8 cellular contexts compared by ENCODE assay signal in the genomic region with DNA sequence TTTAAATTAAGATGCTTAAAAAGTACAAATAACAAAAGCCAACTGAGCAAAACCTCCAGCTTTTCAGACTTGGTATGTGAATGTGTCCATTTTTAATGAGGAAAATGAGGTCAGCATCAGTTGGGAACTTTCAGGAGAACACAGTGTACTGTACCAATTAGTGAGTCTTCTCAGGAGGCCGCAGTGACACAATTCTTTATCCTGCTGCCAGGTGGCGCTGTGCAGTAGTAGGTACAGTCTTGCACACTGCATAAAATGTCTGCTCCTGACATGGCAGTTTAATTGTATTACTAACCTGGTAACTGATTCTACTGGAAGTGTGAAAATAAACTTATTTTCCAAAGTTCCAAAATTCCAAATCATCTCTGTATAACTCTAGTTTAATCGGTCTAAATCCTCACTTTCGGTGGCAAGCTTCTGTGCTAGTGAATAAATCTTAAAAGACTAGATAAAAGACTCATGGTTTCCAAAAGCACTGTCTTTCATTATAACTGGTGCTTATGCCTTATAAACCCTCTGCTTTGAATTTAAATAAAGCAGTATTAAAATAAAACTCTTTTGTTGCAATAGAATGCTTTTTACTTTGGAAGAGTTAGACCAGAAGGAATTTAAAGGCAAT.
DNase-seq lines count a peak whose midpoint lies in the region; ATAC-seq, FAIRE-seq and TF ChIP-seq lines count a peak whose summit lies in the region.

No MANE protein-coding gene starts in this region.

- H3K27ac Mint-ChIP-seq in CD8-positive, alpha-beta memory T cell: no peak overlapping the region
- H3K27ac Mint-ChIP-seq in chondrocyte (ENCODE audit: unreplicated experiment): no peak overlapping the region

- peak; percentile 43; the same call in 1 of the 2 replicates for TF ChIP-seq RAD21 in HepG2 (CRISPR knock-in tag; IDR thresholded peaks at IDR 0.05)

- TF ChIP-seq EP300 in HepG2 (IDR thresholded peaks at IDR 0.05; ENCODE audit: low read depth in 2 of 2, low read length in 2 of 2) (no peak), HepG2 (CRISPR knock-in tag; IDR thresholded peaks at IDR 0.05; ENCODE audit: borderline replicate concordance) (no peak)

- no peaks in the 10 kb centered on the region for H3K9me3 ChIP-seq in CD8-positive, alpha-beta memory T cell (ENCODE audit: low read length)
- H3K9me3 ChIP-seq in HepG2 (ENCODE audit: low read length): no peaks in the 10 kb centered on the region

- no peak overlapping the region for H3K4me3 ChIP-seq in CD8-positive, alpha-beta memory T cell (ENCODE audit: low read length)
- H3K4me3 ChIP-seq in HepG2 (replicated peaks in 1 of 3; ENCODE audit: insufficient read depth in 1 of 3, low read depth in 2 of 3, low read length in 3 of 3): no peak overlapping the region

- H3K4me1 Mint-ChIP-seq in CD8-positive, alpha-beta memory T cell: no peaks in the 10 kb centered on the region
- H3K4me1 Mint-ChIP-seq in chondrocyte (ENCODE audit: low read depth): no peaks in the 10 kb centered on the region

- no TSS peak for BruUV-seq in HepG2 (replicated peaks; lab: Mats Ljungman, UMichigan)

- peak; percentile 22 to 66 (median 26) for DNase-seq in CD8-positive, alpha-beta memory T cell
- peak; percentile 71 for DNase-seq in NCI-H345 (lab: John Stamatoyannopoulos, UW)
- peak; percentile 45 for DNase-seq in activated CD4-positive, CD25-positive, alpha-beta regulatory T cell treated with anti-CD3 and anti-CD28 coated beads, Interleukin-2, amount 50 U/mL, for 72 hours
- DNase-seq in chondrocyte (ENCODE audit: low spot score): peak; percentile 63
- DNase-seq in HepG2 (ENCODE audit: low spot score): peak; percentile 59
- DNase-seq in stimulated activated CD4-positive, alpha-beta T cell treated with anti-CD3 and anti-CD28 coated beads, TNF-alpha, amount 100 ng/mL, for 24 hours (ENCODE audit: low read depth in 3 of 3): peak; percentile 34 to 50 (median 49)

- H3K27me3 ChIP-seq in CD8-positive, alpha-beta memory T cell (ENCODE audit: insufficient read depth, low read length, poor library complexity, severe bottlenecking): no peaks in the 10 kb centered on the region
- H3K27me3 ChIP-seq in HepG2 (ENCODE audit: control insufficient read depth in 1 of 2, insufficient read depth in 2 of 2, low read length in 2 of 2): no peaks in the 10 kb centered on the region

- H3K27me3 Mint-ChIP-seq in CD8-positive, alpha-beta memory T cell: peaks cover 3 to 19% of the 10 kb centered on the region in 2 donors
- H3K27me3 Mint-ChIP-seq in chondrocyte (ENCODE audit: low read depth): peaks cover 16% of the 10 kb centered on the region

- no peak overlapping the region for H3K4me3 Mint-ChIP-seq in CD8-positive, alpha-beta memory T cell
- H3K4me3 Mint-ChIP-seq in chondrocyte (ENCODE audit: unreplicated experiment): no peak overlapping the region

- TF ChIP-seq CTCF in chondrocyte (IDR thresholded peaks at IDR 0.05) (peak; percentile 94), HepG2 (CRISPR knock-in tag; IDR thresholded peaks at IDR 0.05) (peak; percentile 81)

- H4K20me1 ChIP-seq in HepG2 (ENCODE audit: insufficient read depth, low read length): no peaks in the 10 kb centered on the region

- no peaks in the 10 kb centered on the region for H3K36me3 ChIP-seq in CD8-positive, alpha-beta memory T cell (ENCODE audit: insufficient read depth, low read length)
- H3K36me3 ChIP-seq in HepG2 (replicated peaks in 1 of 2; ENCODE audit: control insufficient read depth in 1 of 2, insufficient read depth in 2 of 2, low read length in 2 of 2): no peaks in the 10 kb centered on the region

- 0% methylated on average over 2 of the region's 4 CpGs for WGBS in HepG2 (ENCODE audit: low lambda C conversion rate)

- H3K36me3 Mint-ChIP-seq in CD8-positive, alpha-beta memory T cell: no peaks in the 10 kb centered on the region
- H3K36me3 Mint-ChIP-seq in chondrocyte (ENCODE audit: low read depth): no peaks in the 10 kb centered on the region

- H3K27ac ChIP-seq in CD8-positive, alpha-beta memory T cell (ENCODE audit: low read depth, low read length): no peak overlapping the region
- no peak overlapping the region for H3K27ac ChIP-seq in HepG2 (ENCODE audit: extremely low read length, insufficient read depth, low read length)

- in situ Hi-C loops in HepG2 (cut with HindIII; ENCODE audit: extremely low pct_ligation_motif_present, low pct_unique_long_range_greater_than_20kb): loop anchor here (25.0 kb wide), 2 partner anchors 1339 to 1614 kb away; a partner anchor contains a TSS

- intact Hi-C loops in HepG2 (cut with micrococcal nuclease; ENCODE audit: unreplicated experiment): loop anchor here (1.0 to 2.0 kb wide), 4 partner anchors 312 to 1621 kb away; no protein-coding TSS in a partner anchor

- H3K4me1 ChIP-seq in CD8-positive, alpha-beta memory T cell (ENCODE audit: insufficient read depth, low read length): no peaks in the 10 kb centered on the region
- no peaks in the 10 kb centered on the region for H3K4me1 ChIP-seq in HepG2 (ENCODE audit: insufficient read depth, low read length)

- POLR2A ChIA-PET in CD8-positive, alpha-beta memory T cell (lab: Charles Lee): no interaction called here
- POLR2A ChIA-PET in HepG2 (lab: Yijun Ruan, JAX): no interaction called here

- peak; percentile 82 for FAIRE-seq in HepG2 (lab: Jason Lieb, UNC)

- H3K9me3 Mint-ChIP-seq in CD8-positive, alpha-beta memory T cell: no peaks in the 10 kb centered on the region
- no peaks in the 10 kb centered on the region for H3K9me3 Mint-ChIP-seq in chondrocyte (ENCODE audit: low read depth)

- CTCF ChIA-PET in CD8-positive, alpha-beta memory T cell (lab: Charles Lee): interaction anchor here (0.7 to 1.5 kb wide), 4 partner anchors 10 to 1348 kb away, joined by 3 to 4 read pairs (median 3); no protein-coding TSS in a partner anchor
- CTCF ChIA-PET in HepG2 (lab: Yijun Ruan, JAX; ENCODE audit: low intra/inter-chr PET ratio, low total read pairs): interaction anchor here (0.9 to 2.5 kb wide), 2 partner anchors 1348 to 1622 kb away, joined by 4 to 10 read pairs; no protein-coding TSS in a partner anchor

- peak; percentile 99 for ATAC-seq in GM19372 (IDR thresholded peaks at IDR 0.05; ENCODE audit: low read depth, unreplicated experiment)
- ATAC-seq in HG03432 (IDR thresholded peaks at IDR 0.05; ENCODE audit: unreplicated experiment): peak; percentile 98
- ATAC-seq in HepG2: peak; percentile 99

- no peak for TF ChIP-seq POLR2A in HepG2 (IDR thresholded peaks at IDR 0.05; ENCODE audit: insufficient read depth in 1 of 2, low read depth in 2 of 2, low read length in 2 of 2)

- no peak overlapping the region for H3K9ac ChIP-seq in HepG2 (ENCODE audit: insufficient read depth, low read depth, low read length)

- no peak overlapping the region for H3K4me2 ChIP-seq in HepG2 (ENCODE audit: low read depth, low read length)

- H2AFZ ChIP-seq in HepG2 (ENCODE audit: low read length): no peak overlapping the region

- no peaks in the 10 kb centered on the region for H3K79me2 ChIP-seq in HepG2 (ENCODE audit: insufficient read depth, low read length)

TF ChIP-seq in HepG2, 621 proteins besides CTCF, POLR2A, EP300 and RAD21:
- TF ChIP-seq CEBPG (CRISPR knock-in tag; IDR thresholded peaks at IDR 0.05) (0 out of 2 replicates have a peak, but pooled peaks have one; percentile 20), HOXA7 (CRISPR knock-in tag; IDR thresholded peaks at IDR 0.05) (no peak), SMC3 (IDR thresholded peaks at IDR 0.05; ENCODE audit: low read length) (peak; percentile 90), KAT8 (CRISPR knock-in tag; IDR thresholded peaks at IDR 0.05) (peak; percentile 62; the same call in 1 of the 2 replicates), STAG1 (CRISPR knock-in tag; IDR thresholded peaks at IDR 0.05) (peak; percentile 65), MAFK (conservative IDR thresholded peaks at IDR 0.05 in 1 of 2, IDR thresholded peaks at IDR 0.05 in 1 of 2; ENCODE audit: low read length in 2 of 2) (peak in 1 of 2 experiments; percentile 41; a peak in 2 of 4 replicates)
